In the genomic region with DNA sequence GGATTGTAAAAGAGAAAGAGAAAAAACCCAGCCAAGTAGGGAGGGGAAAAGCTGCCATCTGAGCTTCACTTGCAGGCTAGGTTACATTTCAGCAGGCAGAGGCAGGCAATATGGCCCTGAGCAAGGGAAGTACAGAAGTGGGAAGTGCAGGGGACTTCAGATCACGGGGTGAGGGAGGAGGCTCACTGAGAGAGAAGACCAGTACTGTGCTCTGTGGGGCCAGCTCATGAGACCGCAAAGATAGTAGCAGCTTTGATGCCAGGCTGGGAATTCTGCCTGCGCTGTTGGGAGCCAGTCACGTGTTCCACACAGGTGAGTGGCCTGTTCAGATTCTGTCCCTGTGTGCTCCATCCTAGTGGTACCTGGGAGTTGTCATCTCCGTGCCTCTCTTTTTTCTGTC, we compare ENCODE assay signal across 9 cellular contexts.
A peak's percentile ranks its signal among the peaks of the same experiment; 100 is the strongest.
DNase-seq lines count a peak whose midpoint lies in the region; ATAC-seq and TF ChIP-seq lines count a peak whose summit lies in the region.
"Had no signal": no experiment of that assay in that cellular context is flagged by ENCODE, and none has a peak within 500 bp of the region (broad histone marks: within the 10 kb centered on the region; RNA-seq: fewer than 3 reads in every experiment).

No MANE protein-coding gene starts in this region.

- peak overlapping the region; percentile 10; the same call in 1 of the 2 replicates for H3K9ac ChIP-seq in KMS-11

- H3K79me2 ChIP-seq in KMS-11 (ENCODE audit: insufficient read depth, low read depth): peaks cover 73% of the 10 kb centered on the region

- no peaks in the 10 kb centered on the region for H4K20me1 ChIP-seq in KMS-11 (ENCODE audit: insufficient read depth)

- peak overlapping the region; percentile 58 for H3K4me2 ChIP-seq in KMS-11

- H3K27ac ChIP-seq in KMS-11: peak overlapping the region; percentile 57; the same call in 1 of the 2 replicates
- H3K27ac ChIP-seq in right atrium auricular region: peak overlapping the region; percentile 28

- H3K4me3 Mint-ChIP-seq in stimulated activated effector memory CD8-positive, alpha-beta T cell treated with anti-CD3 and anti-CD28 coated beads, Interleukin-12 subunit alpha, Interleukin-12 subunit beta, amount 100 ng/mL, for 72 hours: no peak overlapping the region

- H3K36me3 ChIP-seq in KMS-11 (ENCODE audit: insufficient read depth): no peaks in the 10 kb centered on the region
- H3K36me3 ChIP-seq in right atrium auricular region: no peaks in the 10 kb centered on the region

- ATAC-seq in stimulated activated effector memory CD8-positive, alpha-beta T cell treated with anti-CD3 and anti-CD28 coated beads, Interleukin-12 subunit alpha, Interleukin-12 subunit beta, amount 100 ng/mL, for 72 hours: no peak

- peaks cover 6% of the 10 kb centered on the region for H3K36me3 Mint-ChIP-seq in stimulated activated effector memory CD8-positive, alpha-beta T cell treated with anti-CD3 and anti-CD28 coated beads, Interleukin-12 subunit alpha, Interleukin-12 subunit beta, amount 100 ng/mL, for 72 hours

- no peaks in the 10 kb centered on the region for H3K9me3 Mint-ChIP-seq in stimulated activated effector memory CD8-positive, alpha-beta T cell treated with anti-CD3 and anti-CD28 coated beads, Interleukin-12 subunit alpha, Interleukin-12 subunit beta, amount 100 ng/mL, for 72 hours

- H3K4me1 Mint-ChIP-seq in stimulated activated effector memory CD8-positive, alpha-beta T cell treated with anti-CD3 and anti-CD28 coated beads, Interleukin-12 subunit alpha, Interleukin-12 subunit beta, amount 100 ng/mL, for 72 hours: peaks cover 57% of the 10 kb centered on the region

- no peaks in the 10 kb centered on the region for H3K27me3 ChIP-seq in KMS-11 (ENCODE audit: insufficient read depth, low read depth)
- no peaks in the 10 kb centered on the region for H3K27me3 ChIP-seq in right atrium auricular region

- H3K4me3 ChIP-seq in KMS-11 (IDR thresholded peaks at IDR 0.05; ENCODE audit: insufficient read depth, low read depth, low read length) (no peak overlapping the region), right atrium auricular region (no peak overlapping the region)

- H3K27ac Mint-ChIP-seq in stimulated activated effector memory CD8-positive, alpha-beta T cell treated with anti-CD3 and anti-CD28 coated beads, Interleukin-12 subunit alpha, Interleukin-12 subunit beta, amount 100 ng/mL, for 72 hours: peak overlapping the region; percentile 15

- H3K4me1 ChIP-seq in KMS-11 (ENCODE audit: low read depth, poor library complexity, severe bottlenecking) (peaks cover 88% of the 10 kb centered on the region), right atrium auricular region (peaks cover 0 to 74% of the 10 kb centered on the region in 2 donors)

- no peak overlapping the region for H2AFZ ChIP-seq in KMS-11 (ENCODE audit: low read depth)

- no peak for TF ChIP-seq CTCF in KMS-11 (conservative IDR thresholded peaks at IDR 0.05; ENCODE audit: low read depth, low read length)
- no peak for TF ChIP-seq CTCF in right atrium auricular region (IDR thresholded peaks at IDR 0.05)

- H3K9me3 ChIP-seq in right atrium auricular region: no peaks in the 10 kb centered on the region

- peak; percentile 24 for DNase-seq in UCSD-AML1 (lab: John Stamatoyannopoulos, UW; ENCODE audit: unreplicated experiment)
- no peak for DNase-seq in right atrium auricular region (ENCODE audit: low spot score)
- no peak for DNase-seq in stimulated activated effector memory CD8-positive, alpha-beta T cell treated with anti-CD3 and anti-CD28 coated beads, Interleukin-12 subunit alpha, Interleukin-12 subunit beta, amount 100 ng/mL, for 72 hours (ENCODE audit: low spot score in 2 of 2)
- no peak for DNase-seq in DMS53 (lab: John Stamatoyannopoulos, UW)
- DNase-seq in iPS-NIHi11 (ENCODE audit: low spot score): no peak
- no peak for DNase-seq in HuH-7.5 (ENCODE audit: low spot score)
- DNase-seq: DMS79, NCI-H1048 had no signal
